1 cellular context compared by ENCODE assay signal in the genomic region with DNA sequence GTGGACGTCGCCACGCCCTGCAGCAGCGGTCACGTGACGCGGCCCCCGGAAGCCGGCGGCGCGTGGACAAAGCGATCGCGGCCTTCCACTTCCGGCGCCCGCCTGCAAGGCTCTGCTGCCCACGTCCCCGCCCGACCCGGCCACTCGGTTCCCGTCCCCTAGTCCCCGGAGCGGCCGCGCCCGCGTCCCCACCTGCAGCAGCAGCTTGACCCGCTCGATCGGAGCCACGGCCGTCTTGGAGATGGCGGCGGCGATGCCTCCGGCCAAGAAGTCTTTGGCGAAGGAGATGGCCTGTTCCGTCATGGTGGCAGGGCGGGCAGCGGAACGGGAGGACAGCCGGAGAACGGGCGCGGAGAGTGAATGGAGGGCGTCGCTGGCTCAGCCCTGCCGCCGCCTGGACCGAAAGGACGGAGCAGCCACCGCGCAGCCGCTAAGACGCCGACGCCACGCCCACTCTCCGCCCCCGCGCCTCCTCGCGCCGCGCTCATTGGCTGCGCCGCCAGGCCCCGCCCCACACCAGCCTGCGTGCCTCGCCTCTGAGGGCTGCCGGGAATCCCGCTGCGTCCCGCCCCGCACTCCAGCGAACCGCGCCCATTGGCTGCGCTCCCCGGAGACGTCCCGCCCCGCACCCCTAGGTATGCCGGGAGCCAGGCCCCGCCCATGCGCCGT.
TF ChIP-seq lines count a peak whose summit lies in the region.

A gene (minus strand): TSS at position 407 of the 669 bp plus-strand sequence. CDS start 104 bp downstream, at position 303.

TF ChIP-seq in K562, 482 proteins besides CTCF, POLR2A, EP300 and RAD21 (continued from another document and continues in another):
- no peak for TF ChIP-seq NR2C2 (CRISPR knock-in tag; IDR thresholded peaks at IDR 0.05)
- TF ChIP-seq NR2C2 (tag; IDR thresholded peaks at IDR 0.05), result no peak
- TF ChIP-seq, protein P1, sequence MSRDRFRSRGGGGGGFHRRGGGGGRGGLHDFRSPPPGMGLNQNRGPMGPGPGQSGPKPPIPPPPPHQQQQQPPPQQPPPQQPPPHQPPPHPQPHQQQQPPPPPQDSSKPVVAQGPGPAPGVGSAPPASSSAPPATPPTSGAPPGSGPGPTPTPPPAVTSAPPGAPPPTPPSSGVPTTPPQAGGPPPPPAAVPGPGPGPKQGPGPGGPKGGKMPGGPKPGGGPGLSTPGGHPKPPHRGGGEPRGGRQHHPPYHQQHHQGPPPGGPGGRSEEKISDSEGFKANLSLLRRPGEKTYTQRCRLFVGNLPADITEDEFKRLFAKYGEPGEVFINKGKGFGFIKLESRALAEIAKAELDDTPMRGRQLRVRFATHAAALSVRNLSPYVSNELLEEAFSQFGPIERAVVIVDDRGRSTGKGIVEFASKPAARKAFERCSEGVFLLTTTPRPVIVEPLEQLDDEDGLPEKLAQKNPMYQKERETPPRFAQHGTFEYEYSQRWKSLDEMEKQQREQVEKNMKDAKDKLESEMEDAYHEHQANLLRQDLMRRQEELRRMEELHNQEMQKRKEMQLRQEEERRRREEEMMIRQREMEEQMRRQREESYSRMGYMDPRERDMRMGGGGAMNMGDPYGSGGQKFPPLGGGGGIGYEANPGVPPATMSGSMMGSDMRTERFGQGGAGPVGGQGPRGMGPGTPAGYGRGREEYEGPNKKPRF (IDR thresholded peaks at IDR 0.05; ENCODE audit: low read depth, low read length), result no peak
- TF ChIP-seq TGIF2 (CRISPR knock-in tag; IDR thresholded peaks at IDR 0.05), result no peak
- TF ChIP-seq RB1 (IDR thresholded peaks at IDR 0.05; ENCODE audit: low read depth), result 0 out of 2 replicates have a peak, but pooled peaks have one; percentile 18
- 0 out of 2 replicates have a peak, but pooled peaks have one; percentile 72 for TF ChIP-seq ZNF282 (CRISPR knock-in tag; IDR thresholded peaks at IDR 0.05)
- TF ChIP-seq, protein P2, sequence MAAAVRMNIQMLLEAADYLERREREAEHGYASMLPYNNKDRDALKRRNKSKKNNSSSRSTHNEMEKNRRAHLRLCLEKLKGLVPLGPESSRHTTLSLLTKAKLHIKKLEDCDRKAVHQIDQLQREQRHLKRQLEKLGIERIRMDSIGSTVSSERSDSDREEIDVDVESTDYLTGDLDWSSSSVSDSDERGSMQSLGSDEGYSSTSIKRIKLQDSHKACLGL (CRISPR knock-in tag; IDR thresholded peaks at IDR 0.05; ENCODE audit: borderline replicate concordance, poor library complexity, severe bottlenecking), result peak; percentile 41
- TF ChIP-seq LCOR (CRISPR knock-in tag; IDR thresholded peaks at IDR 0.05), result peak; percentile 66; the same call in 1 of the 2 replicates
- TF ChIP-seq, protein P3, sequence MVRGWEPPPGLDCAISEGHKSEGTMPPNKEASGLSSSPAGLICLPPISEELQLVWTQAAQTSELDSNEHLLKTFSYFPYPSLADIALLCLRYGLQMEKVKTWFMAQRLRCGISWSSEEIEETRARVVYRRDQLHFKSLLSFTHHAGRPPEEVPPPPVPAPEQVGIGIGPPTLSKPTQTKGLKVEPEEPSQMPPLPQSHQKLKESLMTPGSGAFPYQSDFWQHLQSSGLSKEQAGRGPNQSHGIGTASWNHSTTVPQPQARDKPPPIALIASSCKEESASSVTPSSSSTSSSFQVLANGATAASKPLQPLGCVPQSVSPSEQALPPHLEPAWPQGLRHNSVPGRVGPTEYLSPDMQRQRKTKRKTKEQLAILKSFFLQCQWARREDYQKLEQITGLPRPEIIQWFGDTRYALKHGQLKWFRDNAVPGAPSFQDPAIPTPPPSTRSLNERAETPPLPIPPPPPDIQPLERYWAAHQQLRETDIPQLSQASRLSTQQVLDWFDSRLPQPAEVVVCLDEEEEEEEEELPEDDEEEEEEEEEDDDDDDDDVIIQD (CRISPR knock-in tag; IDR thresholded peaks at IDR 0.05), result no peak
- TF ChIP-seq BRF1 (IDR thresholded peaks at IDR 0.05; ENCODE audit: borderline replicate concordance, extremely low read depth, insufficient read length), result no peak
- peak; percentile 93 for TF ChIP-seq ETV5 (CRISPR knock-in tag; IDR thresholded peaks at IDR 0.05; ENCODE audit: low read depth)
- TF ChIP-seq CBX3 (IDR thresholded peaks at IDR 0.05; ENCODE audit: borderline replicate concordance in 1 of 2, low read length in 2 of 2), result no peak
- TF ChIP-seq SMAD2 (IDR thresholded peaks at IDR 0.05; ENCODE audit: low read depth, low read length), result no peak
- no peak for TF ChIP-seq KAT2B (IDR thresholded peaks at IDR 0.05; ENCODE audit: low read depth, low read length)
- TF ChIP-seq ZNF778 (CRISPR knock-in tag; IDR thresholded peaks at IDR 0.05), result no peak
- TF ChIP-seq FOXM1 (IDR thresholded peaks at IDR 0.05; ENCODE audit: low read depth), result no peak
- no peak; the same call in 1 of the 2 replicates for TF ChIP-seq FOXM1 (CRISPR knock-in tag; IDR thresholded peaks at IDR 0.05; ENCODE audit: low read depth)
- TF ChIP-seq, protein P4, sequence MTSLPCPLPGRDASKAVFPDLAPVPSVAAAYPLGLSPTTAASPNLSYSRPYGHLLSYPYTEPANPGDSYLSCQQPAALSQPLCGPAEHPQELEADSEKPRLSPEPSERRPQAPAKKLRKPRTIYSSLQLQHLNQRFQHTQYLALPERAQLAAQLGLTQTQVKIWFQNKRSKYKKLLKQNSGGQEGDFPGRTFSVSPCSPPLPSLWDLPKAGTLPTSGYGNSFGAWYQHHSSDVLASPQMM (CRISPR knock-in tag; IDR thresholded peaks at IDR 0.05), result no peak
- TF ChIP-seq, protein P5, sequence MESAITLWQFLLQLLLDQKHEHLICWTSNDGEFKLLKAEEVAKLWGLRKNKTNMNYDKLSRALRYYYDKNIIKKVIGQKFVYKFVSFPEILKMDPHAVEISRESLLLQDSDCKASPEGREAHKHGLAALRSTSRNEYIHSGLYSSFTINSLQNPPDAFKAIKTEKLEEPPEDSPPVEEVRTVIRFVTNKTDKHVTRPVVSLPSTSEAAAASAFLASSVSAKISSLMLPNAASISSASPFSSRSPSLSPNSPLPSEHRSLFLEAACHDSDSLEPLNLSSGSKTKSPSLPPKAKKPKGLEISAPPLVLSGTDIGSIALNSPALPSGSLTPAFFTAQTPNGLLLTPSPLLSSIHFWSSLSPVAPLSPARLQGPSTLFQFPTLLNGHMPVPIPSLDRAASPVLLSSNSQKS (CRISPR knock-in tag; IDR thresholded peaks at IDR 0.05), result no peak
- TF ChIP-seq, protein P6, sequence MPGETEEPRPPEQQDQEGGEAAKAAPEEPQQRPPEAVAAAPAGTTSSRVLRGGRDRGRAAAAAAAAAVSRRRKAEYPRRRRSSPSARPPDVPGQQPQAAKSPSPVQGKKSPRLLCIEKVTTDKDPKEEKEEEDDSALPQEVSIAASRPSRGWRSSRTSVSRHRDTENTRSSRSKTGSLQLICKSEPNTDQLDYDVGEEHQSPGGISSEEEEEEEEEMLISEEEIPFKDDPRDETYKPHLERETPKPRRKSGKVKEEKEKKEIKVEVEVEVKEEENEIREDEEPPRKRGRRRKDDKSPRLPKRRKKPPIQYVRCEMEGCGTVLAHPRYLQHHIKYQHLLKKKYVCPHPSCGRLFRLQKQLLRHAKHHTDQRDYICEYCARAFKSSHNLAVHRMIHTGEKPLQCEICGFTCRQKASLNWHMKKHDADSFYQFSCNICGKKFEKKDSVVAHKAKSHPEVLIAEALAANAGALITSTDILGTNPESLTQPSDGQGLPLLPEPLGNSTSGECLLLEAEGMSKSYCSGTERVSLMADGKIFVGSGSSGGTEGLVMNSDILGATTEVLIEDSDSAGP (CRISPR knock-in tag; IDR thresholded peaks at IDR 0.05), result no peak
- TF ChIP-seq, protein P7, sequence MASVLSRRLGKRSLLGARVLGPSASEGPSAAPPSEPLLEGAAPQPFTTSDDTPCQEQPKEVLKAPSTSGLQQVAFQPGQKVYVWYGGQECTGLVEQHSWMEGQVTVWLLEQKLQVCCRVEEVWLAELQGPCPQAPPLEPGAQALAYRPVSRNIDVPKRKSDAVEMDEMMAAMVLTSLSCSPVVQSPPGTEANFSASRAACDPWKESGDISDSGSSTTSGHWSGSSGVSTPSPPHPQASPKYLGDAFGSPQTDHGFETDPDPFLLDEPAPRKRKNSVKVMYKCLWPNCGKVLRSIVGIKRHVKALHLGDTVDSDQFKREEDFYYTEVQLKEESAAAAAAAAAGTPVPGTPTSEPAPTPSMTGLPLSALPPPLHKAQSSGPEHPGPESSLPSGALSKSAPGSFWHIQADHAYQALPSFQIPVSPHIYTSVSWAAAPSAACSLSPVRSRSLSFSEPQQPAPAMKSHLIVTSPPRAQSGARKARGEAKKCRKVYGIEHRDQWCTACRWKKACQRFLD (CRISPR knock-in tag; IDR thresholded peaks at IDR 0.05), result no peak
- TF ChIP-seq, protein P8, sequence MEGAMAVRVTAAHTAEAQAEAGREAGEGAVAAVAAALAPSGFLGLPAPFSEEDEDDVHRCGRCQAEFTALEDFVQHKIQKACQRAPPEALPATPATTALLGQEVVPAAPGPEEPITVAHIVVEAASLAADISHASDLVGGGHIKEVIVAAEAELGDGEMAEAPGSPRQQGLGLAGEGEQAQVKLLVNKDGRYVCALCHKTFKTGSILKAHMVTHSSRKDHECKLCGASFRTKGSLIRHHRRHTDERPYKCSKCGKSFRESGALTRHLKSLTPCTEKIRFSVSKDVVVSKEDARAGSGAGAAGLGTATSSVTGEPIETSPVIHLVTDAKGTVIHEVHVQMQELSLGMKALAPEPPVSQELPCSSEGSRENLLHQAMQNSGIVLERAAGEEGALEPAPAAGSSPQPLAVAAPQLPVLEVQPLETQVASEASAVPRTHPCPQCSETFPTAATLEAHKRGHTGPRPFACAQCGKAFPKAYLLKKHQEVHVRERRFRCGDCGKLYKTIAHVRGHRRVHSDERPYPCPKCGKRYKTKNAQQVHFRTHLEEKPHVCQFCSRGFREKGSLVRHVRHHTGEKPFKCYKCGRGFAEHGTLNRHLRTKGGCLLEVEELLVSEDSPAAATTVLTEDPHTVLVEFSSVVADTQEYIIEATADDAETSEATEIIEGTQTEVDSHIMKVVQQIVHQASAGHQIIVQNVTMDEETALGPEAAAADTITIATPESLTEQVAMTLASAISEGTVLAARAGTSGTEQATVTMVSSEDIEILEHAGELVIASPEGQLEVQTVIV (CRISPR knock-in tag; IDR thresholded peaks at IDR 0.05; ENCODE audit: borderline replicate concordance), result no peak
- 0 out of 2 replicates have a peak, but pooled peaks have one; percentile 13 for TF ChIP-seq NCOR1 (IDR thresholded peaks at IDR 0.05)
- no peak for TF ChIP-seq SOX6 (IDR thresholded peaks at IDR 0.05)
- no peak for TF ChIP-seq XRCC3 (IDR thresholded peaks at IDR 0.05)
- TF ChIP-seq, protein P9, sequence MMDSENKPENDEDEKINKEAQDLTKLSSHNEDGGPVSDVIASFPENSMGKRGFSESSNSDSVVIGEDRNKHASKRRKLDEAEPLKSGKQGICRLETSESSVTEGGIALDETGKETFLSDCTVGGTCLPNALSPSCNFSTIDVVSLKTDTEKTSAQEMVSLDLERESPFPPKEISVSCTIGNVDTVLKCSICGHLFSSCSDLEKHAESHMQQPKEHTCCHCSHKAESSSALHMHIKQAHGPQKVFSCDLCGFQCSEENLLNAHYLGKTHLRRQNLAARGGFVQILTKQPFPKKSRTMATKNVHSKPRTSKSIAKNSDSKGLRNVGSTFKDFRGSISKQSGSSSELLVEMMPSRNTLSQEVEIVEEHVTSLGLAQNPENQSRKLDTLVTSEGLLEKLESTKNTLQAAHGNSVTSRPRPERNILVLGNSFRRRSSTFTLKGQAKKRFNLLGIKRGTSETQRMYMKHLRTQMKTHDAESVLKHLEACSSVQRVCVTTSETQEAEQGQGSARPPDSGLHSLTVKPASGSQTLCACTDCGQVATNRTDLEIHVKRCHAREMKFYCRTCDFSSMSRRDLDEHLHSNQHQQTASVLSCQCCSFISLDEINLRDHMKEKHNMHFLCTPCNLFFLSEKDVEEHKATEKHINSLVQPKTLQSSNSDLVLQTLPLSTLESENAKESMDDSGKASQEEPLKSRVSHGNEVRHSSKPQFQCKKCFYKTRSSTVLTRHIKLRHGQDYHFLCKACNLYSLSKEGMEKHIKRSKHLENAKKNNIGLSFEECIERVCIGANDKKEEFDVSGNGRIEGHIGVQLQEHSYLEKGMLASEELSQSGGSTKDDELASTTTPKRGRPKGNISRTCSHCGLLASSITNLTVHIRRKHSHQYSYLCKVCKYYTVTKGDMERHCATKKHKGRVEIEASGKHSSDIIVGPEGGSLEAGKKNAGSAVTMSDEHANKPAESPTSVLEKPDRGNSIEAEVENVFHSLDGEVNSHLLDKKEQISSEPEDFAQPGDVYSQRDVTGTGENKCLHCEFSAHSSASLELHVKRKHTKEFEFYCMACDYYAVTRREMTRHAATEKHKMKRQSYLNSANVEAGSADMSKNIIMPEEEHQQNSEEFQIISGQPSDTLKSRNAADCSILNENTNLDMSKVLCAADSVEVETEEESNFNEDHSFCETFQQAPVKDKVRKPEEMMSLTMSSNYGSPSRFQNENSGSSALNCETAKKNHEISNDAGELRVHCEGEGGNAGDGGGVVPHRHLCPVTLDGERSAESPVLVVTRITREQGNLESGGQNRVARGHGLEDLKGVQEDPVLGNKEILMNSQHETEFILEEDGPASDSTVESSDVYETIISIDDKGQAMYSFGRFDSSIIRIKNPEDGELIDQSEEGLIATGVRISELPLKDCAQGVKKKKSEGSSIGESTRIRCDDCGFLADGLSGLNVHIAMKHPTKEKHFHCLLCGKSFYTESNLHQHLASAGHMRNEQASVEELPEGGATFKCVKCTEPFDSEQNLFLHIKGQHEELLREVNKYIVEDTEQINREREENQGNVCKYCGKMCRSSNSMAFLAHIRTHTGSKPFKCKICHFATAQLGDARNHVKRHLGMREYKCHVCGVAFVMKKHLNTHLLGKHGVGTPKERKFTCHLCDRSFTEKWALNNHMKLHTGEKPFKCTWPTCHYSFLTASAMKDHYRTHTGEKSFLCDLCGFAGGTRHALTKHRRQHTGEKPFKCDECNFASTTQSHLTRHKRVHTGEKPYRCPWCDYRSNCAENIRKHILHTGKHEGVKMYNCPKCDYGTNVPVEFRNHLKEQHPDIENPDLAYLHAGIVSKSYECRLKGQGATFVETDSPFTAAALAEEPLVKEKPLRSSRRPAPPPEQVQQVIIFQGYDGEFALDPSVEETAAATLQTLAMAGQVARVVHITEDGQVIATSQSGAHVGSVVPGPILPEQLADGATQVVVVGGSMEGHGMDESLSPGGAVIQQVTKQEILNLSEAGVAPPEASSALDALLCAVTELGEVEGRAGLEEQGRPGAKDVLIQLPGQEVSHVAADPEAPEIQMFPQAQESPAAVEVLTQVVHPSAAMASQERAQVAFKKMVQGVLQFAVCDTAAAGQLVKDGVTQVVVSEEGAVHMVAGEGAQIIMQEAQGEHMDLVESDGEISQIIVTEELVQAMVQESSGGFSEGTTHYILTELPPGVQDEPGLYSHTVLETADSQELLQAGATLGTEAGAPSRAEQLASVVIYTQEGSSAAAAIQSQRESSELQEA (IDR thresholded peaks at IDR 0.05; ENCODE audit: low read depth), result no peak
- TF ChIP-seq SNIP1 (IDR thresholded peaks at IDR 0.05; ENCODE audit: low read depth), result no peak
- peak; percentile 56; the same call in 1 of the 2 replicates for TF ChIP-seq MBD2 (IDR thresholded peaks at IDR 0.05; ENCODE audit: borderline replicate concordance, low read depth)
